12 cellular contexts compared by ENCODE assay signal in the genomic region with DNA sequence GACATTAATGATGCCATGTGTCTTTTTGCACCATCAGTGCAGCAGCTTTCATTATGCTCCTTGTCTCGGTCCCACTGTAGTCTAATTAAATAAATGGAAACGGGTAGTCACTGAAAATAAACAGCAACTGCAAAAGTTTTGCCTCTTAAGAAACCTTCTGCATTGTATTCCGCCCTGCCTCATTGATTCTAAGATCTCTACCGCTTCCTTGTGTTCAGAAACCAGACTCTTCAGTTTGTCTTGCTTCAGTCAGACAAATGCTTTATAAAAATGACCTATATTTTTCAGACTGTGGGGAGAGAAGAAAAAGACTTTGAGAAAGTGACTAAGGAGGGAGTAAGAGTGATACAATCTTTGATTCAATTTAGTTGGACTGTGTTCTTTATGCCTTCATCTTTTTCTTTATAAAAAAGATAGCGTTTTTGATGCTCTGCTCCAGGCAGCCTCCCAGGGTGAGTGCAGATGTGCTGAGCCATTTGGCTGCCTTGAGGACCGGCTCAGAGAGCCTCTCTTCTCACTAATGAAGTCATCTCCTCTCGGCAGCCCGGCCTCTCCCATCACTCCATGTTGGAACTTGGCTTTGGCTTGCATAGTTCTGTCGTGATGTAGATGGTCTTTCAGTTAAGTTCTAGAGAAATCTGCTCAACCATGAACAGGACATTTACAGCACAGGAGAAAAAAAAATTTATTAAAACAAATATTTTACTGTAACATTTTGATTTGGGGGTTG. TPM values are rescaled to one million over a fixed set of nuclear protein-coding genes. Genes with fewer than 3 reads are reported as not detected.
DNase-seq lines count a peak whose midpoint lies in the region; ATAC-seq and TF ChIP-seq lines count a peak whose summit lies in the region.
"Had no signal": no experiment of that assay in that cellular context is flagged by ENCODE, and none has a peak within 500 bp of the region (broad histone marks: within the 10 kb centered on the region; RNA-seq: fewer than 3 reads in every experiment).

No MANE protein-coding gene starts in this region.

- no peaks in the 10 kb centered on the region for H3K9me3 Mint-ChIP-seq in type B pancreatic cell
- H3K9me3 Mint-ChIP-seq: activated T-cell treated with anti-CD3 and anti-CD28 coated beads, Interleukin-2, amount 50 U/mL, for 4 hours had no signal

- no peak for TF ChIP-seq CTCF in HCT116 (IDR thresholded peaks at IDR 0.05 in 2 of 3, conservative IDR thresholded peaks at IDR 0.05 in 1 of 3; ENCODE audit: borderline replicate concordance in 1 of 3, insufficient read depth in 1 of 3, low read depth in 2 of 3, low read length in 2 of 3)
- TF ChIP-seq CTCF in choroid plexus epithelial cell (conservative IDR thresholded peaks at IDR 0.05; ENCODE audit: low read depth, low read length): peak; percentile 47
- peak; percentile 26 for TF ChIP-seq CTCF in type B pancreatic cell (conservative IDR thresholded peaks at IDR 0.05)

- no peak overlapping the region for H3K9ac ChIP-seq in HCT116 (ENCODE audit: low read length)

- H3K36me3 ChIP-seq in HCT116 (ENCODE audit: control insufficient read depth in 1 of 2, insufficient read depth in 2 of 2, low read length in 2 of 2): no peaks in the 10 kb centered on the region
- H3K36me3 ChIP-seq: thyroid gland had no signal

- no peak for ATAC-seq in HCT116
- no peak for ATAC-seq in HG03432 (IDR thresholded peaks at IDR 0.05; ENCODE audit: unreplicated experiment)
- ATAC-seq in HG03439 (IDR thresholded peaks at IDR 0.05; ENCODE audit: unreplicated experiment): no peak
- ATAC-seq: activated T-cell treated with anti-CD3 and anti-CD28 coated beads, Interleukin-2, amount 50 U/mL, for 4 hours had no signal

- BruUV-seq in HCT116 (replicated peaks; lab: Mats Ljungman, UMichigan): no TSS peak

- no peaks in the 10 kb centered on the region for H3K27me3 ChIP-seq in HCT116 (ENCODE audit: insufficient read depth, low read length)

- intact Hi-C loops in HCT116 (cut with micrococcal nuclease): no loop called here

- POLR2A ChIA-PET in HCT116 (lab: Charles Lee): no interaction called here

- H3K4me1 ChIP-seq in HCT116 (ENCODE audit: control insufficient read depth in 1 of 2, insufficient read depth in 2 of 2, low read length in 2 of 2): peaks cover 0 to 6% of the 10 kb centered on the region in 2 experiments; a peak in 1 of 4 replicates

- no peak overlapping the region for H3K4me3 ChIP-seq in HCT116 (replicated peaks in 1 of 2; ENCODE audit: low read depth in 1 of 2, low read length in 2 of 2)
- H3K4me3 ChIP-seq in choroid plexus epithelial cell (ENCODE audit: low read depth, low read length): no peak overlapping the region
- H3K4me3 ChIP-seq: thyroid gland had no signal

- peaks cover 4% of the 10 kb centered on the region for H3K36me3 Mint-ChIP-seq in type B pancreatic cell

- no peaks in the 10 kb centered on the region for H3K9me3 ChIP-seq in HCT116 (ENCODE audit: control insufficient read depth in 1 of 2, insufficient read depth in 1 of 2, low read depth in 1 of 2, low read length in 2 of 2)
- H3K9me3 ChIP-seq: thyroid gland had no signal

- RAD21 ChIA-PET in HCT116 (lab: Charles Lee; ENCODE audit: low non-redundant PET in 1 of 2, low total read pairs in 2 of 2, uncharacterized antibody in 2 of 2, unreplicated experiment in 2 of 2): no interaction called here

- H3K27ac Mint-ChIP-seq in type B pancreatic cell: no peak overlapping the region

- H3K9me2 ChIP-seq in HCT116 (ENCODE audit: insufficient read depth): no peaks in the 10 kb centered on the region

- H2AFZ ChIP-seq in HCT116 (ENCODE audit: low read depth, low read length, poor library complexity, severe bottlenecking): no peak overlapping the region

- no peak overlapping the region for H3K4me2 ChIP-seq in HCT116 (ENCODE audit: low read length)

- CTCF ChIA-PET in HCT116 (lab: Charles Lee): no interaction called here

- peaks cover 36% of the 10 kb centered on the region for H3K27me3 Mint-ChIP-seq in type B pancreatic cell

- H4K20me1 ChIP-seq in HCT116 (ENCODE audit: insufficient read depth): no peaks in the 10 kb centered on the region

- 0 out of 2 replicates have a peak, but pooled peaks have one; percentile 18 for TF ChIP-seq RAD21 in HCT116 (IDR thresholded peaks at IDR 0.05; ENCODE audit: low read depth)

- no peak for DNase-seq in HCT116 (ENCODE audit: low read depth, low spot score)
- peak; percentile 78 for DNase-seq in choroid plexus epithelial cell (ENCODE audit: low read depth)
- peak; percentile 31 for DNase-seq in iris pigment epithelial cell (ENCODE audit: low read depth)
- no peak for DNase-seq in type B pancreatic cell (ENCODE audit: extremely low spot score, unreplicated experiment)
- DNase-seq in NCI-H526 (lab: John Stamatoyannopoulos, UW): no peak
- DNase-seq: activated T-cell treated with anti-CD3 and anti-CD28 coated beads, Interleukin-2, amount 50 U/mL, for 4 hours; COR-L47; kidney glomerular epithelial cell; SW 1271 had no signal

- peaks cover 11% of the 10 kb centered on the region for H3K4me1 Mint-ChIP-seq in type B pancreatic cell (ENCODE audit: unreplicated experiment)

- H3K79me2 ChIP-seq in HCT116 (ENCODE audit: insufficient read depth, low read length): peaks cover 7% of the 10 kb centered on the region

- no peak overlapping the region for H3K27ac ChIP-seq in HCT116 (ENCODE audit: low read depth, low read length)
- H3K27ac ChIP-seq: thyroid gland had no signal

- no peak overlapping the region for H3K4me3 Mint-ChIP-seq in type B pancreatic cell
- H3K4me3 Mint-ChIP-seq: activated T-cell treated with anti-CD3 and anti-CD28 coated beads, Interleukin-2, amount 50 U/mL, for 4 hours had no signal

- TF ChIP-seq POLR2A in HCT116 (IDR thresholded peaks at IDR 0.05; ENCODE audit: borderline replicate concordance, extremely low read depth, insufficient read depth, insufficient read length): no peak

TF ChIP-seq in HCT116, 20 proteins besides CTCF, POLR2A, EP300 and RAD21 (continues in another document):
- TF ChIP-seq SIN3A (IDR thresholded peaks at IDR 0.05; ENCODE audit: low read depth) (no peak), ELF1 (IDR thresholded peaks at IDR 0.05; ENCODE audit: borderline replicate concordance, low read depth) (no peak), EZH2 (IDR thresholded peaks at IDR 0.05) (no peak), YY1 (IDR thresholded peaks at IDR 0.05; ENCODE audit: extremely low read depth, insufficient replicate concordance, low read depth, low read length) (no peak), TCF7L2 (IDR thresholded peaks at IDR 0.05; ENCODE audit: borderline replicate concordance, extremely low read depth, insufficient read depth, insufficient read length) (no peak), JUND (IDR thresholded peaks at IDR 0.05) (no peak), SRF (IDR thresholded peaks at IDR 0.05; ENCODE audit: low read depth) (no peak), SP1 (IDR thresholded peaks at IDR 0.05; ENCODE audit: low read depth) (no peak), CBX3 (IDR thresholded peaks at IDR 0.05; ENCODE audit: low read depth) (no peak), EZH2phosphoT487 (IDR thresholded peaks at IDR 0.05; ENCODE audit: borderline replicate concordance) (no peak)
- TF ChIP-seq, protein P1, sequence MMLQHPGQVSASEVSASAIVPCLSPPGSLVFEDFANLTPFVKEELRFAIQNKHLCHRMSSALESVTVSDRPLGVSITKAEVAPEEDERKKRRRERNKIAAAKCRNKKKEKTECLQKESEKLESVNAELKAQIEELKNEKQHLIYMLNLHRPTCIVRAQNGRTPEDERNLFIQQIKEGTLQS (IDR thresholded peaks at IDR 0.05): no peak
- TF ChIP-seq, protein P2, sequence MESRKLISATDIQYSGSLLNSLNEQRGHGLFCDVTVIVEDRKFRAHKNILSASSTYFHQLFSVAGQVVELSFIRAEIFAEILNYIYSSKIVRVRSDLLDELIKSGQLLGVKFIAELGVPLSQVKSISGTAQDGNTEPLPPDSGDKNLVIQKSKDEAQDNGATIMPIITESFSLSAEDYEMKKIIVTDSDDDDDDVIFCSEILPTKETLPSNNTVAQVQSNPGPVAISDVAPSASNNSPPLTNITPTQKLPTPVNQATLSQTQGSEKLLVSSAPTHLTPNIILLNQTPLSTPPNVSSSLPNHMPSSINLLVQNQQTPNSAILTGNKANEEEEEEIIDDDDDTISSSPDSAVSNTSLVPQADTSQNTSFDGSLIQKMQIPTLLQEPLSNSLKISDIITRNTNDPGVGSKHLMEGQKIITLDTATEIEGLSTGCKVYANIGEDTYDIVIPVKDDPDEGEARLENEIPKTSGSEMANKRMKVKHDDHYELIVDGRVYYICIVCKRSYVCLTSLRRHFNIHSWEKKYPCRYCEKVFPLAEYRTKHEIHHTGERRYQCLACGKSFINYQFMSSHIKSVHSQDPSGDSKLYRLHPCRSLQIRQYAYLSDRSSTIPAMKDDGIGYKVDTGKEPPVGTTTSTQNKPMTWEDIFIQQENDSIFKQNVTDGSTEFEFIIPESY (IDR thresholded peaks at IDR 0.05; ENCODE audit: extremely low read depth, insufficient replicate concordance, low read length): no peak
- TF ChIP-seq, protein P3, sequence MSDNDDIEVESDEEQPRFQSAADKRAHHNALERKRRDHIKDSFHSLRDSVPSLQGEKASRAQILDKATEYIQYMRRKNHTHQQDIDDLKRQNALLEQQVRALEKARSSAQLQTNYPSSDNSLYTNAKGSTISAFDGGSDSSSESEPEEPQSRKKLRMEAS (IDR thresholded peaks at IDR 0.05): no peak

RNA-seq across cellular contexts. Expression of a gene that starts 4.1 kb away (rescaled TPM):
- total RNA-seq in HCT116 (2021; ENCODE audit: unreplicated experiment) (49.9 TPM), type B pancreatic cell (ENCODE audit: low replicate concordance) (106 and 341 TPM in 2 replicates)
- polyA plus RNA-seq in HCT116 (2012): 7.2 and 12.8 TPM in 2 replicates

Comparison
In these comparisons a context has a peak if more than half of its experiments do, and no peak if none do; other contexts are left out.
1. DNase-seq: peak in choroid plexus epithelial cell (single experiment) and iris pigment epithelial cell (single experiment); none in HCT116 (single experiment), type B pancreatic cell (single experiment) and NCI-H526 (0 of 2).
2. CTCF ChIP-seq: peak in choroid plexus epithelial cell (single experiment) and type B pancreatic cell (single experiment); none in HCT116 (0 of 3).